Comparison of ENCODE assay signal across 1 cellular context in the genomic region with DNA sequence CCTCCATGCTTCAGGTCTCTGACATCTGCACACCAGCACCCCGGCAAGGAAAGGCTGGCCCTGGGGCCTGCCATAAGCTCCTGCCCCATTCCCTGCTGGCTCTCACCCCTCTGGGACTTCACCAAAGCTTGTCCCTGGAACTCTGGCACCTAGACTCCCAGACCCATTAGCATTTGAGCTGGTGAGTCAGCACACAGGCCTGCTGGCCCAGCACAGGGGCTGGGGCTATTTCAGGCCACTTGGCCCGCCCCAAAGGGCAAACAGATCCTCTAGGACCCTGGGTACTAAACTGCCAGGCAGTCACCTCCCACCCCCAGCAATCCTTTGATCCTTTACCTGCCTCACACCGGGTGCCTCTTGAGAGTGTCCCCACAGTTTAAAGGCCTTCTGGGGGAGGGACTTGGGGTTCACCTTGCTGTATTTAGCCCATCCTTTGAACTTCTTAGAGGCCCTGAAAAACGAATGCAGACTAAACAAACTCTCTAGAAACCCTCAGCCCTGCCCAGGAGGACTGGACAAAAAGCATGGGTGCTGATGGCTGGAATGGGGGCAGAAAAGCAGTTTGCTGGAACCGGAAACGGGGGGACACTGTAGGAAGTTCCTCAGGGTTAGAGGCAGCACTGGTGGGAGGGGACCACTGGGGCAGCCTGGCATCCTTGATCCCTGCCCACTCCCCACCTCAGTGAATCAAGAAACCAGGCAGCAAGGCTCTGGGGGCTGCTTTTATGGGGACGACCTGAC.
TF ChIP-seq lines count a peak whose summit lies in the region.

No MANE protein-coding gene starts in this region.

TF ChIP-seq in HEK293T, 16 proteins besides CTCF, POLR2A, EP300 and RAD21 (continued from another document):
- TF ChIP-seq FOXK2 (IDR thresholded peaks at IDR 0.05) = no peak
- TF ChIP-seq ZNF384 (IDR thresholded peaks at IDR 0.05) = no peak
- TF ChIP-seq L3MBTL2 (conservative IDR thresholded peaks at IDR 0.05) = no peak
- TF ChIP-seq, protein P1, sequence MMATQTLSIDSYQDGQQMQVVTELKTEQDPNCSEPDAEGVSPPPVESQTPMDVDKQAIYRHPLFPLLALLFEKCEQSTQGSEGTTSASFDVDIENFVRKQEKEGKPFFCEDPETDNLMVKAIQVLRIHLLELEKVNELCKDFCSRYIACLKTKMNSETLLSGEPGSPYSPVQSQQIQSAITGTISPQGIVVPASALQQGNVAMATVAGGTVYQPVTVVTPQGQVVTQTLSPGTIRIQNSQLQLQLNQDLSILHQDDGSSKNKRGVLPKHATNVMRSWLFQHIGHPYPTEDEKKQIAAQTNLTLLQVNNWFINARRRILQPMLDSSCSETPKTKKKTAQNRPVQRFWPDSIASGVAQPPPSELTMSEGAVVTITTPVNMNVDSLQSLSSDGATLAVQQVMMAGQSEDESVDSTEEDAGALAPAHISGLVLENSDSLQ (IDR thresholded peaks at IDR 0.05) = no peak
- TF ChIP-seq ELF4 (IDR thresholded peaks at IDR 0.05) = no peak
- no peak for TF ChIP-seq NFRKB (IDR thresholded peaks at IDR 0.05)
- no peak for TF ChIP-seq LEF1 (IDR thresholded peaks at IDR 0.05; ENCODE audit: borderline replicate concordance)
- TF ChIP-seq BHLHE40 (IDR thresholded peaks at IDR 0.05; ENCODE audit: borderline replicate concordance) = no peak
TF ChIP-seq in HEK293T: peak in this region for 0.
